Comparison of ENCODE assay signal across 1 cellular context in genomic region chr10:132331956-132332749, GRCh38.
A peak's percentile ranks its signal among the peaks of the same experiment; 100 is the strongest.
TF ChIP-seq lines count a peak whose summit lies in the region.

Gene LRRC27 (plus strand): TSS chr10:132332193. CDS start chr10:132333525, 1,332 bp downstream.

TF ChIP-seq in HepG2, 621 proteins besides CTCF, POLR2A, EP300 and RAD21 (continued from another document and continues in another):
- 0 out of 2 replicates have a peak, but pooled peaks have one; percentile 62 for TF ChIP-seq ZNF275 (CRISPR knock-in tag; IDR thresholded peaks at IDR 0.05; ENCODE audit: borderline replicate concordance)
- TF ChIP-seq CHD2 (IDR thresholded peaks at IDR 0.05; ENCODE audit: low read depth, low read length) = no peak
- peak; percentile 82 for TF ChIP-seq AGO1 (IDR thresholded peaks at IDR 0.05; ENCODE audit: low read depth, low read length, poor library complexity, severe bottlenecking)
- TF ChIP-seq RAD51 (IDR thresholded peaks at IDR 0.05; ENCODE audit: borderline replicate concordance) = no peak
- TF ChIP-seq KLF15 (CRISPR knock-in tag; IDR thresholded peaks at IDR 0.05; ENCODE audit: borderline replicate concordance) = no peak
- no peak for TF ChIP-seq NFRKB (IDR thresholded peaks at IDR 0.05)
- 0 out of 2 replicates have a peak, but pooled peaks have one; percentile 44 for TF ChIP-seq RXRB (CRISPR knock-in tag; IDR thresholded peaks at IDR 0.05; ENCODE audit: borderline replicate concordance)
- TF ChIP-seq HDAC1 (CRISPR knock-in tag; IDR thresholded peaks at IDR 0.05) = peak; percentile 99
- no peak for TF ChIP-seq ZNF850 (CRISPR knock-in tag; conservative IDR thresholded peaks at IDR 0.05)
- peak; percentile 57 for TF ChIP-seq ZNF883 (CRISPR knock-in tag; IDR thresholded peaks at IDR 0.05; ENCODE audit: not compliant biosample characterization)
- TF ChIP-seq ZNF503 (CRISPR knock-in tag; IDR thresholded peaks at IDR 0.05) = peak; percentile 42; the same call in 1 of the 2 replicates
- no peak for TF ChIP-seq NR2F2 (IDR thresholded peaks at IDR 0.05; ENCODE audit: borderline replicate concordance, low read depth)
- TF ChIP-seq YEATS2 (CRISPR knock-in tag; IDR thresholded peaks at IDR 0.05; ENCODE audit: borderline replicate concordance) = peak; percentile 45; the same call in 1 of the 2 replicates
- TF ChIP-seq ZNF333 (CRISPR knock-in tag; IDR thresholded peaks at IDR 0.05; ENCODE audit: borderline replicate concordance) = peak; percentile 29; the same call in 1 of the 2 replicates
- TF ChIP-seq ZNF260 (CRISPR knock-in tag; IDR thresholded peaks at IDR 0.05; ENCODE audit: borderline replicate concordance, low read depth) = no peak
- TF ChIP-seq BHLHE40 (IDR thresholded peaks at IDR 0.05; ENCODE audit: low read length) = peak; percentile 65
- TF ChIP-seq PPARG (CRISPR knock-in tag; conservative IDR thresholded peaks at IDR 0.05) = no peak; the same call in 1 of the 2 replicates
- peak; percentile 65 for TF ChIP-seq TEAD3 (CRISPR knock-in tag; optimal IDR thresholded peaks at IDR 0.05; ENCODE audit: borderline replicate concordance)
- TF ChIP-seq KDM4B (CRISPR knock-in tag; IDR thresholded peaks at IDR 0.05) = no peak
- no peak for TF ChIP-seq HHEX (CRISPR knock-in tag; IDR thresholded peaks at IDR 0.05)
- peak; percentile 55; the same call in 1 of the 2 replicates for TF ChIP-seq ELF1 (CRISPR knock-in tag; IDR thresholded peaks at IDR 0.05)
- no peak for TF ChIP-seq HOXD1 (CRISPR knock-in tag; IDR thresholded peaks at IDR 0.05)
- no peak for TF ChIP-seq SOX5 (CRISPR knock-in tag; IDR thresholded peaks at IDR 0.05; ENCODE audit: borderline replicate concordance)
- TF ChIP-seq FOXK1 (CRISPR knock-in tag; IDR thresholded peaks at IDR 0.05; ENCODE audit: borderline replicate concordance, low read depth) = peak; percentile 82
- no peak for TF ChIP-seq HOXA9 (CRISPR knock-in tag; IDR thresholded peaks at IDR 0.05; ENCODE audit: borderline replicate concordance)
- no peak for TF ChIP-seq ZSCAN21 (CRISPR knock-in tag; IDR thresholded peaks at IDR 0.05; ENCODE audit: borderline replicate concordance)
- TF ChIP-seq SCMH1 (CRISPR knock-in tag; IDR thresholded peaks at IDR 0.05; ENCODE audit: borderline replicate concordance) = no peak
- TF ChIP-seq ZNF776 (CRISPR knock-in tag; IDR thresholded peaks at IDR 0.05) = peak; percentile 52; the same call in 1 of the 2 replicates
- TF ChIP-seq, protein P1, sequence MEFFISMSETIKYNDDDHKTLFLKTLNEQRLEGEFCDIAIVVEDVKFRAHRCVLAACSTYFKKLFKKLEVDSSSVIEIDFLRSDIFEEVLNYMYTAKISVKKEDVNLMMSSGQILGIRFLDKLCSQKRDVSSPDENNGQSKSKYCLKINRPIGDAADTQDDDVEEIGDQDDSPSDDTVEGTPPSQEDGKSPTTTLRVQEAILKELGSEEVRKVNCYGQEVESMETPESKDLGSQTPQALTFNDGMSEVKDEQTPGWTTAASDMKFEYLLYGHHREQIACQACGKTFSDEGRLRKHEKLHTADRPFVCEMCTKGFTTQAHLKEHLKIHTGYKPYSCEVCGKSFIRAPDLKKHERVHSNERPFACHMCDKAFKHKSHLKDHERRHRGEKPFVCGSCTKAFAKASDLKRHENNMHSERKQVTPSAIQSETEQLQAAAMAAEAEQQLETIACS (CRISPR knock-in tag; IDR thresholded peaks at IDR 0.05) = peak; percentile 51; the same call in 1 of the 2 replicates
- peak; percentile 97 for TF ChIP-seq RFX3 (CRISPR knock-in tag; IDR thresholded peaks at IDR 0.05)
- peak; percentile 92; the same call in 1 of the 2 replicates for TF ChIP-seq ZFP41 (CRISPR knock-in tag; IDR thresholded peaks at IDR 0.05; ENCODE audit: borderline replicate concordance)
- peak; percentile 38 for TF ChIP-seq RBM39 (IDR thresholded peaks at IDR 0.05; ENCODE audit: low read depth, low read length, poor library complexity, severe bottlenecking)
- TF ChIP-seq IKZF1 (IDR thresholded peaks at IDR 0.05) = no peak
- peak; percentile 71; the same call in 1 of the 2 replicates for TF ChIP-seq ZNF782 (CRISPR knock-in tag; IDR thresholded peaks at IDR 0.05; ENCODE audit: borderline replicate concordance)
- no peak for TF ChIP-seq AHDC1 (CRISPR knock-in tag; IDR thresholded peaks at IDR 0.05; ENCODE audit: borderline replicate concordance)
- peak; percentile 65; the same call in 1 of the 2 replicates for TF ChIP-seq ERF (CRISPR knock-in tag; IDR thresholded peaks at IDR 0.05)
- peak; percentile 91 for TF ChIP-seq PATZ1 (CRISPR knock-in tag; IDR thresholded peaks at IDR 0.05)
- 0 out of 2 replicates have a peak, but pooled peaks have one; percentile 48 for TF ChIP-seq GLI4 (CRISPR knock-in tag; IDR thresholded peaks at IDR 0.05; ENCODE audit: borderline replicate concordance)
- TF ChIP-seq ATF7 (IDR thresholded peaks at IDR 0.05) = no peak
- no peak for TF ChIP-seq ATF7 (CRISPR knock-in tag; IDR thresholded peaks at IDR 0.05)
- TF ChIP-seq RFXAP (CRISPR knock-in tag; IDR thresholded peaks at IDR 0.05; ENCODE audit: borderline replicate concordance) = 0 out of 2 replicates have a peak, but pooled peaks have one; percentile 45
- no peak for TF ChIP-seq PAF1 (CRISPR knock-in tag; IDR thresholded peaks at IDR 0.05)
- peak; percentile 53 for TF ChIP-seq ASH2L (IDR thresholded peaks at IDR 0.05; ENCODE audit: insufficient read length, low read depth, low read length)
- no peak for TF ChIP-seq ZNF317 (CRISPR knock-in tag; IDR thresholded peaks at IDR 0.05)
- TF ChIP-seq, protein P2, sequence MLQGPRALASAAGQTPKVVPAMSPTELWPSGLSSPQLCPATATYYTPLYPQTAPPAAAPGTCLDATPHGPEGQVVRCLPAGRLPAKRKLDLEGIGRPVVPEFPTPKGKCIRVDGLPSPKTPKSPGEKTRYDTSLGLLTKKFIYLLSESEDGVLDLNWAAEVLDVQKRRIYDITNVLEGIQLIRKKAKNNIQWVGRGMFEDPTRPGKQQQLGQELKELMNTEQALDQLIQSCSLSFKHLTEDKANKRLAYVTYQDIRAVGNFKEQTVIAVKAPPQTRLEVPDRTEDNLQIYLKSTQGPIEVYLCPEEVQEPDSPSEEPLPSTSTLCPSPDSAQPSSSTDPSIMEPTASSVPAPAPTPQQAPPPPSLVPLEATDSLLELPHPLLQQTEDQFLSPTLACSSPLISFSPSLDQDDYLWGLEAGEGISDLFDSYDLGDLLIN (CRISPR knock-in tag; IDR thresholded peaks at IDR 0.05; ENCODE audit: borderline replicate concordance) = 0 out of 2 replicates have a peak, but pooled peaks have one; percentile 48
- 0 out of 2 replicates have a peak, but pooled peaks have one; percentile 30 for TF ChIP-seq KDM3A (CRISPR knock-in tag; IDR thresholded peaks at IDR 0.05; ENCODE audit: low read depth)
- TF ChIP-seq HNRNPK (IDR thresholded peaks at IDR 0.05; ENCODE audit: low read depth, low read length, poor library complexity, severe bottlenecking) = peak; percentile 76
- TF ChIP-seq ZNF121 (CRISPR knock-in tag; IDR thresholded peaks at IDR 0.05) = peak; percentile 41
- peak; percentile 97 for TF ChIP-seq MAZ (IDR thresholded peaks at IDR 0.05; ENCODE audit: borderline replicate concordance, low read depth, low read length)
- TF ChIP-seq MAZ (CRISPR knock-in tag; IDR thresholded peaks at IDR 0.05; ENCODE audit: low read depth) = peak; percentile 86
- TF ChIP-seq BCL6 (CRISPR knock-in tag; IDR thresholded peaks at IDR 0.05) = no peak
